In genomic region chr10:33327750-33328149, GRCh38 we compare ENCODE assay signal across 1 cellular context.
TF ChIP-seq lines count a peak whose summit lies in the region.

No MANE protein-coding gene starts in this region.

TF ChIP-seq in GM23338, 12 proteins besides CTCF, POLR2A, EP300 and RAD21 (continued from another document):
- TF ChIP-seq NANOG (IDR thresholded peaks at IDR 0.05; ENCODE audit: borderline replicate concordance) (no peak), ETS1 (IDR thresholded peaks at IDR 0.05) (no peak), CREB1 (CRISPR knock-in tag; IDR thresholded peaks at IDR 0.05; ENCODE audit: low read depth) (no peak)
